ENCODE assay signal across 9 cellular contexts in the genomic region with DNA sequence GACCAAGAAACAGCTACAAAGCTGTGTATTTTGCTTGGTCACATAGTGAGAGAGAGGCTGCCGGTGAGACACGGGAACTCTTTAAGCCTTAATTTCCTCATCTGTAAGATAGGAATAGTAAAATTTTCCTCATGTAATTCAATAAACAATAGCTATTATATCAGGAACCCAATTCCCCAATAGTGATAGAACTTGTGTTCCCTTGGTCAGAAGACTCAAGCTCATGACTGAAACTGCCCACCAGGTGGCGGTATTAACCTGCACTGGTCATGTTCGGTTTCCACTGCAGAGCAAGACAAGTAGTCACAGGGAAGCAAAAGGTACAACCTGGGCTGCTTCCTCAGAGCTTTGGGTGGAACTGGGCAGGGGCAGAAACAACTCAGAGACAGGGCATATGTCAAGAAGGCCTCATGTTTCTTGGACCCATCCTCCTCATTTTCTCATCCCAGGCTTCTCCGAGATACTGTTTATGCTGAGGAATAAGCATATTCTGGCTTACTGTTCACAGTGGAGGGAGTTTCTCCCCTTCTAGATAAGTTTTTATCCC. TPM values are rescaled to one million over a fixed set of nuclear protein-coding genes. Genes with fewer than 3 reads are reported as not detected.
DNase-seq lines count a peak whose midpoint lies in the region; ATAC-seq and TF ChIP-seq lines count a peak whose summit lies in the region.
"Had no signal": no experiment of that assay in that cellular context is flagged by ENCODE, and none has a peak within 500 bp of the region (broad histone marks: within the 10 kb centered on the region; RNA-seq: fewer than 3 reads in every experiment).

No MANE protein-coding gene starts in this region.

- no peaks in the 10 kb centered on the region for H3K79me1 ChIP-seq in mesendoderm (ENCODE audit: low read length)

- H3K27me3 ChIP-seq in DND-41 (ENCODE audit: insufficient read depth, low read length, poor library complexity) (no peaks in the 10 kb centered on the region), mesendoderm (ENCODE audit: insufficient read depth, low read length, poor library complexity) (no peaks in the 10 kb centered on the region)
- H3K27me3 ChIP-seq in effector memory CD4-positive, alpha-beta T cell (replicated peaks; ENCODE audit: control insufficient read depth, insufficient read depth, low read length, poor library complexity, severe bottlenecking) = no peaks in the 10 kb centered on the region

- no peak overlapping the region for H3K23ac ChIP-seq in mesendoderm (ENCODE audit: low read length)

- no peak overlapping the region for H3K4me2 ChIP-seq in DND-41 (ENCODE audit: insufficient read depth, low read length)
- H3K4me2 ChIP-seq in mesendoderm (ENCODE audit: low read length) = no peak overlapping the region

- DNase-seq in DND-41 (peak; percentile 87), HuH-7 (ENCODE audit: low spot score) (peak; percentile 80), NOMO-1 (lab: John Stamatoyannopoulos, UW; ENCODE audit: unreplicated experiment in 2 of 2) (peak; percentile 43 to 76), mesendoderm (peak; percentile 90)
- peak; percentile 93 for DNase-seq in activated CD8-positive, alpha-beta T cell treated with anti-CD3 and anti-CD28 coated beads, Interleukin-2, amount 10 ng/mL, durations not matched to agents 7 days and 5 days
- peak; percentile 70 to 79 (median 71) for DNase-seq in effector memory CD4-positive, alpha-beta T cell
- DNase-seq in stimulated activated CD8-positive, alpha-beta memory T cell treated with anti-CD3 and anti-CD28 coated beads, Interleukin-2, amount 100 ng/mL, for 48 hours (ENCODE audit: low read depth in 2 of 2) = peak; percentile 79 to 83

- no peaks in the 10 kb centered on the region for H3K36me3 Mint-ChIP-seq in activated CD8-positive, alpha-beta T cell treated with anti-CD3 and anti-CD28 coated beads, Interleukin-2, amount 10 ng/mL, durations not matched to agents 7 days and 5 days (ENCODE audit: low read depth)

- no peak overlapping the region for H2BK15ac ChIP-seq in mesendoderm (replicated peaks; ENCODE audit: low read depth)

- no peak overlapping the region for H3K9ac ChIP-seq in DND-41 (ENCODE audit: low read depth, low read length)
- no peak overlapping the region for H3K9ac ChIP-seq in mesendoderm (ENCODE audit: low read length)

- no peak overlapping the region for H3K56ac ChIP-seq in mesendoderm (ENCODE audit: low read length)

- no peak overlapping the region for H3K4ac ChIP-seq in mesendoderm (ENCODE audit: low read depth, low read length)

- no peak overlapping the region for H3K4me3 ChIP-seq in DND-41 (ENCODE audit: low read depth in 1 of 2, low read length in 2 of 2)
- H3K4me3 ChIP-seq in effector memory CD4-positive, alpha-beta T cell (ENCODE audit: insufficient read depth, low read depth, low read length, poor library complexity, severe bottlenecking) = no peak overlapping the region
- no peak overlapping the region for H3K4me3 ChIP-seq in mesendoderm (ENCODE audit: low read length)

- H2BK120ac ChIP-seq in mesendoderm (ENCODE audit: low read depth, low read length) = no peak overlapping the region

- H3K18ac ChIP-seq in mesendoderm (ENCODE audit: low read length) = no peak overlapping the region

- no peak overlapping the region for H3K4me3 Mint-ChIP-seq in activated CD8-positive, alpha-beta T cell treated with anti-CD3 and anti-CD28 coated beads, Interleukin-2, amount 10 ng/mL, durations not matched to agents 7 days and 5 days

- H3K79me2 ChIP-seq in DND-41 (ENCODE audit: insufficient read depth, low read length) = peaks cover 5% of the 10 kb centered on the region; the same call in 1 of the 2 replicates
- peaks cover 4% of the 10 kb centered on the region for H3K79me2 ChIP-seq in mesendoderm (ENCODE audit: control insufficient read depth, insufficient read depth, low read length)

- no peaks in the 10 kb centered on the region for H3K27me3 Mint-ChIP-seq in activated CD8-positive, alpha-beta T cell treated with anti-CD3 and anti-CD28 coated beads, Interleukin-2, amount 10 ng/mL, durations not matched to agents 7 days and 5 days (ENCODE audit: low read depth)

- H3K27ac Mint-ChIP-seq in activated CD8-positive, alpha-beta T cell treated with anti-CD3 and anti-CD28 coated beads, Interleukin-2, amount 10 ng/mL, durations not matched to agents 7 days and 5 days = no peak overlapping the region

- TF ChIP-seq CTCF in DND-41 (IDR thresholded peaks at IDR 0.05; ENCODE audit: borderline replicate concordance, extremely low read depth, low read length, poor library complexity, severe bottlenecking) = peak; percentile 95

- H2BK5ac ChIP-seq in mesendoderm (ENCODE audit: low read length) = no peak overlapping the region

- peak; percentile 70 for ATAC-seq in DND-41 (ENCODE audit: insufficient read depth, low read depth)
- ATAC-seq in activated CD8-positive, alpha-beta T cell treated with anti-CD3 and anti-CD28 coated beads, Interleukin-2, amount 10 ng/mL, durations not matched to agents 7 days and 5 days = peak; percentile 50
- no peak for ATAC-seq in HG02981 (IDR thresholded peaks at IDR 0.05; ENCODE audit: unreplicated experiment)

- H4K8ac ChIP-seq in mesendoderm (ENCODE audit: low read depth, low read length) = no peak overlapping the region

- H4K5ac ChIP-seq in mesendoderm (ENCODE audit: low read length) = no peak overlapping the region

- peaks cover 19% of the 10 kb centered on the region for H3K4me1 ChIP-seq in DND-41 (ENCODE audit: insufficient read depth, low read length)
- peaks cover 12% of the 10 kb centered on the region for H3K4me1 ChIP-seq in effector memory CD4-positive, alpha-beta T cell (ENCODE audit: control insufficient read depth, insufficient read depth, low read length, poor library complexity, severe bottlenecking)
- H3K4me1 ChIP-seq in mesendoderm (ENCODE audit: control insufficient read depth, low read depth, low read length) = peaks cover 5% of the 10 kb centered on the region

- H3K9me3 Mint-ChIP-seq in activated CD8-positive, alpha-beta T cell treated with anti-CD3 and anti-CD28 coated beads, Interleukin-2, amount 10 ng/mL, durations not matched to agents 7 days and 5 days (ENCODE audit: insufficient read depth) = no peaks in the 10 kb centered on the region

- H2AFZ ChIP-seq in DND-41 (ENCODE audit: low read depth, low read length) = no peak overlapping the region

- no peaks in the 10 kb centered on the region for H3K9me3 ChIP-seq in DND-41 (ENCODE audit: insufficient read depth, low read length, severe bottlenecking)
- H3K9me3 ChIP-seq in effector memory CD4-positive, alpha-beta T cell (ENCODE audit: control insufficient read depth, low read length) = no peaks in the 10 kb centered on the region

- H3K36me3 ChIP-seq in DND-41 (ENCODE audit: insufficient read depth, low read length) (peaks cover 8% of the 10 kb centered on the region; the same call in 1 of the 2 replicates), mesendoderm (ENCODE audit: control insufficient read depth, insufficient read depth, low read length) (no peaks in the 10 kb centered on the region)
- no peaks in the 10 kb centered on the region for H3K36me3 ChIP-seq in effector memory CD4-positive, alpha-beta T cell (ENCODE audit: control insufficient read depth, insufficient read depth, low read length)

- no peak overlapping the region for H2AK5ac ChIP-seq in mesendoderm (ENCODE audit: low read length)

- no CpG with 5 or more reads among the region's 5 CpGs for WGBS in mesendoderm (ENCODE audit: extremely low coverage, insufficient coverage, low lambda C conversion rate)

- H4K20me1 ChIP-seq in DND-41 (ENCODE audit: insufficient read depth, low read length) = no peaks in the 10 kb centered on the region

- POLR2A ChIA-PET in activated CD8-positive, alpha-beta T cell treated with anti-CD3 and anti-CD28 coated beads, Interleukin-2, amount 10 ng/mL, durations not matched to agents 7 days and 5 days (lab: Charles Lee) = interaction anchor here (0.5 to 1.2 kb wide), 4 partner anchors 9 to 105 kb away, joined by 3 to 4 read pairs (median 3); no protein-coding TSS in a partner anchor

- CTCF ChIA-PET in activated CD8-positive, alpha-beta T cell treated with anti-CD3 and anti-CD28 coated beads, Interleukin-2, amount 10 ng/mL, durations not matched to agents 7 days and 5 days (lab: Charles Lee) = interaction anchor here (0.6 to 9.7 kb wide), 63 partner anchors 10 to 1491 kb away, joined by 3 to 489 read pairs (median 6); a partner anchor contains a TSS

- no peak overlapping the region for H3K27ac ChIP-seq in DND-41 (ENCODE audit: low read length)
- no peak overlapping the region for H3K27ac ChIP-seq in effector memory CD4-positive, alpha-beta T cell (ENCODE audit: insufficient read depth, low read length, poor library complexity, severe bottlenecking)
- no peak overlapping the region for H3K27ac ChIP-seq in mesendoderm (ENCODE audit: low read depth, low read length)

- no peaks in the 10 kb centered on the region for H3K4me1 Mint-ChIP-seq in activated CD8-positive, alpha-beta T cell treated with anti-CD3 and anti-CD28 coated beads, Interleukin-2, amount 10 ng/mL, durations not matched to agents 7 days and 5 days (ENCODE audit: low read depth)

RNA-seq across cellular contexts. Expression of a gene that starts 4.2 kb away (rescaled TPM):
- total RNA-seq in activated CD8-positive, alpha-beta T cell treated with anti-CD3 and anti-CD28 coated beads, Interleukin-2, amount 10 ng/mL, durations not matched to agents 7 days and 5 days = 1 to 10 TPM in 1 of 2 experiments, under 1 TPM in 1; 0.74 to 1.4 TPM
- 15.9 TPM for polyA plus RNA-seq in mesendoderm (2013, experiment 1 of 2)
- 17.6 TPM for polyA plus RNA-seq in mesendoderm (2013, experiment 2 of 2)

RNA-seq across cellular contexts. Expression of a gene that starts 23.4 kb away (rescaled TPM):
- total RNA-seq in activated CD8-positive, alpha-beta T cell treated with anti-CD3 and anti-CD28 coated beads, Interleukin-2, amount 10 ng/mL, durations not matched to agents 7 days and 5 days = 1 to 10 TPM; 7.8 to 9.0 TPM
- polyA plus RNA-seq in mesendoderm (2013, experiment 1 of 2) = 3.1 TPM
- polyA plus RNA-seq in mesendoderm (2013, experiment 2 of 2) = 3.5 TPM

RNA-seq across cellular contexts. Expression of a gene that starts 29.7 kb away (rescaled TPM):
- total RNA-seq in activated CD8-positive, alpha-beta T cell treated with anti-CD3 and anti-CD28 coated beads, Interleukin-2, amount 10 ng/mL, durations not matched to agents 7 days and 5 days = 10 to 100 TPM; 74.7 to 79.1 TPM
- 36.7 TPM for polyA plus RNA-seq in mesendoderm (2013, experiment 1 of 2)
- 35.9 TPM for polyA plus RNA-seq in mesendoderm (2013, experiment 2 of 2)

RNA-seq across cellular contexts. Expression of a gene that starts 48.1 kb away (rescaled TPM):
- total RNA-seq in activated CD8-positive, alpha-beta T cell treated with anti-CD3 and anti-CD28 coated beads, Interleukin-2, amount 10 ng/mL, durations not matched to agents 7 days and 5 days = 10 to 100 TPM; 64.5 to 74.5 TPM
- polyA plus RNA-seq in mesendoderm (2013, experiment 1 of 2) = 202 TPM
- 203 TPM for polyA plus RNA-seq in mesendoderm (2013, experiment 2 of 2)

RNA-seq across cellular contexts. Expression of a gene that starts 55.4 kb away (rescaled TPM):
- total RNA-seq in activated CD8-positive, alpha-beta T cell treated with anti-CD3 and anti-CD28 coated beads, Interleukin-2, amount 10 ng/mL, durations not matched to agents 7 days and 5 days = not detected
- polyA plus RNA-seq in mesendoderm (2013, experiment 1 of 2) = not detected
- polyA plus RNA-seq in mesendoderm (2013, experiment 2 of 2) = not detected
- polyA plus RNA-seq: adipose tissue had no signal
